25 cellular contexts compared by ENCODE assay signal in the genomic region with DNA sequence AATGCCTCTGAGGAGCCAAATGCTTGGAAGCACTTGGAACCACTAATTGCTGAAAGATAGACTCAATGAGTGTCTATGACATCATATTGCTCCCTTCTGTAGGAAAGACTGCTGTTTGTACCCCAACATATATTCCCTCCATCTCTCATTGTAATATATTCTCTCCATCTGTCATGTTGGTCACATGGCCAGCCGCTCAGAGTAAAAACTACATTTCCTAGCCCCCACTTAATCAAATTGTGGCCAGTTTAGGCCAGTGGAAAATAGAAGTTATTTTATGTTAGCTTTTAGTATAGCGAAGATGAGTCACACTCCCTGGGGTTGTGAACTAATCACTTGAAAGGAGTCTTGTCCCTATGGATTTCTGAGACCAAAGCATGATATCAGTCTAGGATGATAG.
DNase-seq lines count a peak whose midpoint lies in the region; ATAC-seq, FAIRE-seq and TF ChIP-seq lines count a peak whose summit lies in the region.
"Had no signal": no experiment of that assay in that cellular context is flagged by ENCODE, and none has a peak within 500 bp of the region (broad histone marks: within the 10 kb centered on the region; RNA-seq: fewer than 3 reads in every experiment).

No MANE protein-coding gene starts in this region.

- ATAC-seq in GM23338: no peak
- ATAC-seq in WTC11: no peak

- H3K4me1 ChIP-seq in GM23338 (ENCODE audit: insufficient read depth): peaks cover 25% of the 10 kb centered on the region
- peaks cover 46% of the 10 kb centered on the region for H3K4me1 ChIP-seq in SJSA1 (replicated peaks)
- peaks cover 5% of the 10 kb centered on the region for H3K4me1 ChIP-seq in smooth muscle cell (ENCODE audit: low read depth)
- H3K4me1 ChIP-seq in Peyer's patch: no peaks in the 10 kb centered on the region
- H3K4me1 ChIP-seq: SJCRH30 had no signal

- 63% methylated on average over 2 of the region's 2 CpGs for WGBS in smooth muscle cell (ENCODE audit: low lambda C conversion rate)

- no peak for DNase-seq in GM23338 (ENCODE audit: low spot score)
- DNase-seq in SJSA1 (ENCODE audit: low read depth in 1 of 2, low spot score in 2 of 2): no peak
- peak; percentile 47 for DNase-seq in bronchial epithelial cell (ENCODE audit: low read depth)
- DNase-seq in smooth muscle cell (lab: John Stamatoyannopoulos, UW; ENCODE audit: unreplicated experiment): no peak
- no peak for DNase-seq in NCI-H510A (lab: John Stamatoyannopoulos, UW)
- DNase-seq in Peyer's patch: no peak
- DNase-seq in WTC11 (ENCODE audit: low spot score): no peak
- DNase-seq: Calu3; CD4-positive, alpha-beta T cell; DMS153; H7; HFFc6; IMR-90; NCI-H1105; NCI-H146; NCI-H2029 treated with DMSO at 0.1 percent for 48 hours; NCI-H226; NCI-H524; NCI-H774; NK-92 treated with Interleukin-12 subunit alpha and Interleukin-12 subunit beta, amount 100 ng/mL, for 24 hours; SJCRH30; T-helper 2 cell had no signal

- H3F3A ChIP-seq in GM23338 (replicated peaks; ENCODE audit: low read depth) (no peaks in the 10 kb centered on the region), smooth muscle cell (ENCODE audit: low read depth) (no peaks in the 10 kb centered on the region)

- H4K20me1 ChIP-seq in GM23338 (replicated peaks; ENCODE audit: insufficient read depth) (no peaks in the 10 kb centered on the region), smooth muscle cell (ENCODE audit: low read depth) (no peaks in the 10 kb centered on the region)

- 0 out of 2 replicates have a peak, but pooled peaks cover 3% of the 10 kb centered on the region for H3K9me2 ChIP-seq in GM23338 (ENCODE audit: insufficient read depth)

- H3K4me1 Mint-ChIP-seq in GM23338: peaks cover 15% of the 10 kb centered on the region
- H3K4me1 Mint-ChIP-seq in WTC11: peaks cover 17% of the 10 kb centered on the region

- H3K36me3 Mint-ChIP-seq in GM23338 (ENCODE audit: low read depth) (no peaks in the 10 kb centered on the region), WTC11 (no peaks in the 10 kb centered on the region)

- H2AFZ ChIP-seq in GM23338 (0 out of 2 replicates have a peak overlapping the region, but pooled peaks have one; percentile 14), smooth muscle cell (ENCODE audit: low read depth) (no peak overlapping the region)

- CTCF ChIA-PET in WTC11 (lab: Charles Lee): interaction anchor here (0.6 kb wide), 2 partner anchors 239 to 349 kb away, joined by 3 to 8 read pairs; no protein-coding TSS in a partner anchor

- H3K27ac Mint-ChIP-seq in GM23338: no peak overlapping the region; the same call in 1 of the 2 replicates
- no peak overlapping the region for H3K27ac Mint-ChIP-seq in WTC11
- H3K27ac Mint-ChIP-seq: CD4-positive, alpha-beta T cell; HFFc6 had no signal

- H3K9me3 Mint-ChIP-seq in GM23338 (no peaks in the 10 kb centered on the region), WTC11 (no peaks in the 10 kb centered on the region)
- H3K9me3 Mint-ChIP-seq: CD4-positive, alpha-beta T cell; HFFc6 had no signal

- H3K9ac ChIP-seq in smooth muscle cell (ENCODE audit: low read depth): no peak overlapping the region

- TF ChIP-seq CTCF in GM23338 (conservative IDR thresholded peaks at IDR 0.05; ENCODE audit: low read depth in 2 of 2): no peak
- TF ChIP-seq CTCF in bronchial epithelial cell (IDR thresholded peaks at IDR 0.05; ENCODE audit: insufficient read depth, low read length, severe bottlenecking): no peak
- no peak for TF ChIP-seq CTCF in smooth muscle cell (IDR thresholded peaks at IDR 0.05; ENCODE audit: borderline replicate concordance, insufficient read depth, poor library complexity, severe bottlenecking)
- TF ChIP-seq CTCF in Peyer's patch (IDR thresholded peaks at IDR 0.05): no peak
- TF ChIP-seq CTCF in WTC11 (IDR thresholded peaks at IDR 0.05): no peak

- no peaks in the 10 kb centered on the region for H3K27me3 Mint-ChIP-seq in GM23338 (ENCODE audit: insufficient read depth, low read depth, poor library complexity)
- H3K27me3 Mint-ChIP-seq in WTC11 (ENCODE audit: low read depth): no peaks in the 10 kb centered on the region
- H3K27me3 Mint-ChIP-seq: CD4-positive, alpha-beta T cell had no signal

- H3K27me3 ChIP-seq in GM23338 (ENCODE audit: insufficient read depth) (no peaks in the 10 kb centered on the region), SJSA1 (replicated peaks) (no peaks in the 10 kb centered on the region), bronchial epithelial cell (ENCODE audit: control insufficient read depth, insufficient read depth, low read length) (no peaks in the 10 kb centered on the region), smooth muscle cell (ENCODE audit: low read depth) (no peaks in the 10 kb centered on the region), Peyer's patch (no peaks in the 10 kb centered on the region)
- H3K27me3 ChIP-seq: SJCRH30 had no signal

- H3K4me3 Mint-ChIP-seq in GM23338 (no peak overlapping the region), WTC11 (no peak overlapping the region)
- H3K4me3 Mint-ChIP-seq: CD4-positive, alpha-beta T cell; HFFc6 had no signal

- no peak for TF ChIP-seq POLR2A in Peyer's patch (IDR thresholded peaks at IDR 0.05)

- H3K79me2 ChIP-seq in GM23338 (replicated peaks; ENCODE audit: insufficient read depth) (no peaks in the 10 kb centered on the region), smooth muscle cell (ENCODE audit: low read depth) (no peaks in the 10 kb centered on the region)

- POLR2A ChIA-PET in WTC11 (lab: Charles Lee): no interaction called here

- no peaks in the 10 kb centered on the region for H3K36me3 ChIP-seq in GM23338 (ENCODE audit: insufficient read depth)
- no peaks in the 10 kb centered on the region for H3K36me3 ChIP-seq in SJSA1
- no peaks in the 10 kb centered on the region for H3K36me3 ChIP-seq in bronchial epithelial cell (ENCODE audit: control insufficient read depth, insufficient read depth, low read length)
- H3K36me3 ChIP-seq in smooth muscle cell (ENCODE audit: low read depth): no peaks in the 10 kb centered on the region
- H3K36me3 ChIP-seq in Peyer's patch: no peaks in the 10 kb centered on the region
- H3K36me3 ChIP-seq: SJCRH30 had no signal

- H3K27ac ChIP-seq in GM23338 (ENCODE audit: low read depth) (no peak overlapping the region), SJSA1 (peak overlapping the region; percentile 63), smooth muscle cell (ENCODE audit: low read depth) (peak overlapping the region; percentile 95), Peyer's patch (no peak overlapping the region)
- H3K27ac ChIP-seq: HL-60, SJCRH30 had no signal

- H3K9me3 ChIP-seq in SJSA1 (replicated peaks): no peaks in the 10 kb centered on the region
- no peaks in the 10 kb centered on the region for H3K9me3 ChIP-seq in smooth muscle cell (replicated peaks; ENCODE audit: low read depth)
- H3K9me3 ChIP-seq in Peyer's patch: no peaks in the 10 kb centered on the region
- H3K9me3 ChIP-seq: SJCRH30 had no signal

- H3K4me3 ChIP-seq in GM23338: no peak overlapping the region
- no peak overlapping the region for H3K4me3 ChIP-seq in SJSA1
- no peak overlapping the region for H3K4me3 ChIP-seq in bronchial epithelial cell (ENCODE audit: low read depth, low read length)
- H3K4me3 ChIP-seq in smooth muscle cell: no peak overlapping the region
- no peak overlapping the region for H3K4me3 ChIP-seq in Peyer's patch
- H3K4me3 ChIP-seq: SJCRH30 had no signal

- FAIRE-seq in bronchial epithelial cell (lab: Jason Lieb, UNC): no peak
- FAIRE-seq: G401.6, GM12892 had no signal

- H3K4me2 ChIP-seq in GM23338 (no peak overlapping the region), smooth muscle cell (no peak overlapping the region)

TF ChIP-seq in GM23338, 12 proteins besides CTCF, POLR2A, EP300 and RAD21 (continues in another document):
- TF ChIP-seq NANOG (IDR thresholded peaks at IDR 0.05; ENCODE audit: borderline replicate concordance) (no peak), EZH2 (IDR thresholded peaks at IDR 0.05; ENCODE audit: low read depth, unreplicated experiment) (no peak), ZNF114 (CRISPR knock-in tag; IDR thresholded peaks at IDR 0.05) (no peak), CREB1 (CRISPR knock-in tag; IDR thresholded peaks at IDR 0.05; ENCODE audit: low read depth) (no peak), ZNF331 (CRISPR knock-in tag; IDR thresholded peaks at IDR 0.05; ENCODE audit: low read depth) (no peak), JUNB (IDR thresholded peaks at IDR 0.05; ENCODE audit: unreplicated experiment) (no peak), EZH2phosphoT487 (IDR thresholded peaks at IDR 0.05; ENCODE audit: unreplicated experiment) (no peak), POLR2AphosphoS5 (IDR thresholded peaks at IDR 0.05; ENCODE audit: low read depth) (no peak), STAT1 (IDR thresholded peaks at IDR 0.05; ENCODE audit: unreplicated experiment) (no peak)

TF ChIP-seq in WTC11, 78 proteins besides CTCF, POLR2A, EP300 and RAD21 (continues in another document):
- TF ChIP-seq FOXP1 (CRISPR knock-in tag; IDR thresholded peaks at IDR 0.05; ENCODE audit: borderline replicate concordance) (no peak), ZNF138 (CRISPR knock-in tag; conservative IDR thresholded peaks at IDR 0.05) (no peak), JAZF1 (CRISPR knock-in tag; IDR thresholded peaks at IDR 0.05) (no peak), SOX15 (CRISPR knock-in tag; IDR thresholded peaks at IDR 0.05) (no peak), GRHL2 (CRISPR knock-in tag; IDR thresholded peaks at IDR 0.05; ENCODE audit: insufficient replicate concordance, severe bottlenecking) (no peak), RELA (CRISPR knock-in tag; IDR thresholded peaks at IDR 0.05; ENCODE audit: borderline replicate concordance) (no peak), MXD4 (CRISPR knock-in tag; IDR thresholded peaks at IDR 0.05; ENCODE audit: borderline replicate concordance) (no peak), SMAD3 (CRISPR knock-in tag; IDR thresholded peaks at IDR 0.05; ENCODE audit: borderline replicate concordance) (no peak), NR1H2 (CRISPR knock-in tag; IDR thresholded peaks at IDR 0.05) (no peak)
- TF ChIP-seq, protein P1, sequence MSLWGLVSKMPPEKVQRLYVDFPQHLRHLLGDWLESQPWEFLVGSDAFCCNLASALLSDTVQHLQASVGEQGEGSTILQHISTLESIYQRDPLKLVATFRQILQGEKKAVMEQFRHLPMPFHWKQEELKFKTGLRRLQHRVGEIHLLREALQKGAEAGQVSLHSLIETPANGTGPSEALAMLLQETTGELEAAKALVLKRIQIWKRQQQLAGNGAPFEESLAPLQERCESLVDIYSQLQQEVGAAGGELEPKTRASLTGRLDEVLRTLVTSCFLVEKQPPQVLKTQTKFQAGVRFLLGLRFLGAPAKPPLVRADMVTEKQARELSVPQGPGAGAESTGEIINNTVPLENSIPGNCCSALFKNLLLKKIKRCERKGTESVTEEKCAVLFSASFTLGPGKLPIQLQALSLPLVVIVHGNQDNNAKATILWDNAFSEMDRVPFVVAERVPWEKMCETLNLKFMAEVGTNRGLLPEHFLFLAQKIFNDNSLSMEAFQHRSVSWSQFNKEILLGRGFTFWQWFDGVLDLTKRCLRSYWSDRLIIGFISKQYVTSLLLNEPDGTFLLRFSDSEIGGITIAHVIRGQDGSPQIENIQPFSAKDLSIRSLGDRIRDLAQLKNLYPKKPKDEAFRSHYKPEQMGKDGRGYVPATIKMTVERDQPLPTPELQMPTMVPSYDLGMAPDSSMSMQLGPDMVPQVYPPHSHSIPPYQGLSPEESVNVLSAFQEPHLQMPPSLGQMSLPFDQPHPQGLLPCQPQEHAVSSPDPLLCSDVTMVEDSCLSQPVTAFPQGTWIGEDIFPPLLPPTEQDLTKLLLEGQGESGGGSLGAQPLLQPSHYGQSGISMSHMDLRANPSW (CRISPR knock-in tag; conservative IDR thresholded peaks at IDR 0.05; ENCODE audit: low read depth): no peak

Comparison
In these comparisons a context has a peak if more than half of its experiments do, and no peak if none do; other contexts are left out.
1. H3K27ac ChIP-seq: peak in SJSA1 (single experiment) and smooth muscle cell (single experiment); none in GM23338 (single experiment) and Peyer's patch (0 of 4).